In the genomic region with DNA sequence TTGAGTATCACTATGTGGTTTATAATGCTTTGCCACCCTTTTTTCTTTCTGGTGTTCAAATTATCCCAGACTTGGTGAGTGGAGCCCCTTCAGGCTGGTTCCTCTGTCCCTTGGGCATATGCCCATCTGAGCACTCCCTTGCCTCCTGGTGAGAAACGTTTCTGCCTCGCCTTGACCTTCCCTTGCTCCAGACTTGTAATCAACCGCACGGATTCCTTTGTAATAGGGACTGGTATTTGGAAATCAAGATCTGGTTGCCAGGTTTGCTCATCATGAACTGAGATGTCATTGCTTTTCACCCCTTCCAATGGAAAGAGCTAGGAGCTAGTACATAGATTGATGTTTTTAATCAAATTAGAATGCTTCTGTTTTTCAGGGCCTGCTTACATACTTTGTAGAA, we compare ENCODE assay signal across 18 cellular contexts. TPM values are rescaled to one million over a fixed set of nuclear protein-coding genes. Genes with fewer than 3 reads are reported as not detected.
A peak's percentile ranks its signal among the peaks of the same experiment; 100 is the strongest.
DNase-seq lines count a peak whose midpoint lies in the region; ATAC-seq and TF ChIP-seq lines count a peak whose summit lies in the region.
"Had no signal": no experiment of that assay in that cellular context is flagged by ENCODE, and none has a peak within 500 bp of the region (broad histone marks: within the 10 kb centered on the region; RNA-seq: fewer than 3 reads in every experiment).

No MANE protein-coding gene starts in this region.

- intact Hi-C loops in heart left ventricle (cut with DNase I) (loop anchor here in 1 of 10 donors (5.0 kb wide), 1 partner anchor 37 kb away; no protein-coding TSS in a partner anchor), upper lobe of right lung (cut with DNase I) (no loop called here)
- intact Hi-C loops in activated T-helper 2 cell treated with anti-CD3 and anti-CD28 coated beads, Interferon-gamma antibody, Interleukin-2, Interleukin-4, amounts not matched to agents 10 μg/mL and 5 μg/mL and 100 μg/mL, durations not matched to agents 14 hours and 24 hours and 36 hours (cut with micrococcal nuclease) = loop anchor here (5.0 to 10.0 kb wide), 2 partner anchors 60 to 63 kb away; no protein-coding TSS in a partner anchor

- DNase-seq in cardiac muscle cell (ENCODE audit: low read depth in 1 of 2, low spot score in 1 of 2) = peak in 1 of 2 donors; percentile 39
- no peak for DNase-seq in heart left ventricle
- no peak for DNase-seq in activated T-helper 2 cell treated with anti-CD3 and anti-CD28 coated beads, Interferon-gamma antibody, Interleukin-2, Interleukin-4, amounts not matched to agents 10 μg/mL and 5 μg/mL and 100 μg/mL, durations not matched to agents 14 hours and 24 hours and 36 hours (ENCODE audit: low spot score)
- peak; percentile 2 for DNase-seq in fibroblast of the conjunctiva (ENCODE audit: low read depth)
- no peak for DNase-seq in upper lobe of right lung
- DNase-seq in GOT3 (lab: John Stamatoyannopoulos, UW) = no peak
- DNase-seq: activated CD4-positive, alpha-beta T cell treated with anti-CD3 and anti-CD28 coated beads, Interleukin-2, amount 10 ng/mL, durations not matched to agents 24 days and 14 days; activated T-cell treated with anti-CD3 and anti-CD28 coated beads for 4 hours; HFFc6; SIG-M5; T-helper 9 cell had no signal

- TF ChIP-seq CTCF in cardiac muscle cell (IDR thresholded peaks at IDR 0.05; ENCODE audit: low read depth, low read length) = no peak
- no peak for TF ChIP-seq CTCF in heart left ventricle (IDR thresholded peaks at IDR 0.05)
- TF ChIP-seq CTCF in upper lobe of right lung (IDR thresholded peaks at IDR 0.05) = no peak

- H3K4me3 Mint-ChIP-seq in activated T-helper 2 cell treated with anti-CD3 and anti-CD28 coated beads, Interferon-gamma antibody, Interleukin-2, Interleukin-4, amounts not matched to agents 10 μg/mL and 5 μg/mL and 100 μg/mL, durations not matched to agents 14 hours and 24 hours and 36 hours (ENCODE audit: low read depth) = peak overlapping the region; percentile 14
- H3K4me3 Mint-ChIP-seq: activated CD4-positive, alpha-beta T cell treated with anti-CD3 and anti-CD28 coated beads, Interleukin-2, amount 10 ng/mL, durations not matched to agents 24 days and 14 days; HFFc6; stimulated activated memory B cell treated with anti-CD40 and anti-IgM and Interleukin-4, amounts not matched to agents 10 μg/mL and 1 μg/mL and 100 μg/mL, for 72 hours; type B pancreatic cell had no signal

- ATAC-seq in heart left ventricle = no peak
- ATAC-seq in upper lobe of right lung = no peak
- no peak for ATAC-seq in GM19452 (IDR thresholded peaks at IDR 0.05; ENCODE audit: unreplicated experiment)
- no peak for ATAC-seq in GM18907 (IDR thresholded peaks at IDR 0.05; ENCODE audit: unreplicated experiment)
- ATAC-seq: stimulated activated memory B cell treated with anti-CD40 and anti-IgM and Interleukin-4, amounts not matched to agents 10 μg/mL and 1 μg/mL and 100 μg/mL, for 72 hours had no signal

- H3K27me3 Mint-ChIP-seq in activated T-helper 2 cell treated with anti-CD3 and anti-CD28 coated beads, Interferon-gamma antibody, Interleukin-2, Interleukin-4, amounts not matched to agents 10 μg/mL and 5 μg/mL and 100 μg/mL, durations not matched to agents 14 hours and 24 hours and 36 hours (ENCODE audit: low read depth) = no peaks in the 10 kb centered on the region
- H3K27me3 Mint-ChIP-seq: activated CD4-positive, alpha-beta T cell treated with anti-CD3 and anti-CD28 coated beads, Interleukin-2, amount 10 ng/mL, durations not matched to agents 24 days and 14 days; stimulated activated memory B cell treated with anti-CD40 and anti-IgM and Interleukin-4, amounts not matched to agents 10 μg/mL and 1 μg/mL and 100 μg/mL, for 72 hours; type B pancreatic cell had no signal

- H3K27me3 ChIP-seq in cardiac muscle cell = no peaks in the 10 kb centered on the region
- no peaks in the 10 kb centered on the region for H3K27me3 ChIP-seq in heart left ventricle
- no peaks in the 10 kb centered on the region for H3K27me3 ChIP-seq in upper lobe of right lung

- H3K9me3 Mint-ChIP-seq in activated T-helper 2 cell treated with anti-CD3 and anti-CD28 coated beads, Interferon-gamma antibody, Interleukin-2, Interleukin-4, amounts not matched to agents 10 μg/mL and 5 μg/mL and 100 μg/mL, durations not matched to agents 14 hours and 24 hours and 36 hours = no peaks in the 10 kb centered on the region
- H3K9me3 Mint-ChIP-seq: activated CD4-positive, alpha-beta T cell treated with anti-CD3 and anti-CD28 coated beads, Interleukin-2, amount 10 ng/mL, durations not matched to agents 24 days and 14 days; HFFc6; stimulated activated memory B cell treated with anti-CD40 and anti-IgM and Interleukin-4, amounts not matched to agents 10 μg/mL and 1 μg/mL and 100 μg/mL, for 72 hours; type B pancreatic cell had no signal

- no peak for TF ChIP-seq POLR2A in heart left ventricle (IDR thresholded peaks at IDR 0.05)

- 51 to 58% (median 56%) methylated on average over 4 of the region's 4 CpGs for WGBS in heart left ventricle, 4 donors

- no peak overlapping the region for H3K4me3 ChIP-seq in cardiac muscle cell
- H3K4me3 ChIP-seq in heart left ventricle = no peak overlapping the region
- no peak overlapping the region for H3K4me3 ChIP-seq in upper lobe of right lung
- H3K4me3 ChIP-seq: A549, coronary artery, smooth muscle cell had no signal

- H3K27ac ChIP-seq in cardiac muscle cell (peak overlapping the region; percentile 26), heart left ventricle (peak overlapping the region in 3 of 12 donors; percentile 25 to 69 (median 60)), upper lobe of right lung (peak overlapping the region; percentile 14)
- H3K27ac ChIP-seq: A549, coronary artery had no signal

- H3K4me1 ChIP-seq in cardiac muscle cell (ENCODE audit: low read depth) = peaks cover 22% of the 10 kb centered on the region
- peaks cover 13 to 91% (median 79%) of the 10 kb centered on the region in 12 donors for H3K4me1 ChIP-seq in heart left ventricle
- H3K4me1 ChIP-seq in upper lobe of right lung = peaks cover 66% of the 10 kb centered on the region
- H3K4me1 ChIP-seq: A549 had no signal

- H3K36me3 ChIP-seq in cardiac muscle cell = no peaks in the 10 kb centered on the region
- H3K36me3 ChIP-seq in heart left ventricle = no peaks in the 10 kb centered on the region
- no peaks in the 10 kb centered on the region for H3K36me3 ChIP-seq in upper lobe of right lung

- peaks cover 49% of the 10 kb centered on the region for H3K4me1 Mint-ChIP-seq in activated T-helper 2 cell treated with anti-CD3 and anti-CD28 coated beads, Interferon-gamma antibody, Interleukin-2, Interleukin-4, amounts not matched to agents 10 μg/mL and 5 μg/mL and 100 μg/mL, durations not matched to agents 14 hours and 24 hours and 36 hours (ENCODE audit: low read depth)

- H3K9me3 ChIP-seq in cardiac muscle cell (ENCODE audit: low read depth) = no peaks in the 10 kb centered on the region
- H3K9me3 ChIP-seq in heart left ventricle = no peaks in the 10 kb centered on the region
- H3K9me3 ChIP-seq in upper lobe of right lung = no peaks in the 10 kb centered on the region
- H3K9me3 ChIP-seq: A549 had no signal

- peaks cover 29% of the 10 kb centered on the region for H3K36me3 Mint-ChIP-seq in activated T-helper 2 cell treated with anti-CD3 and anti-CD28 coated beads, Interferon-gamma antibody, Interleukin-2, Interleukin-4, amounts not matched to agents 10 μg/mL and 5 μg/mL and 100 μg/mL, durations not matched to agents 14 hours and 24 hours and 36 hours (ENCODE audit: low read depth)

- H3K27ac Mint-ChIP-seq in activated T-helper 2 cell treated with anti-CD3 and anti-CD28 coated beads, Interferon-gamma antibody, Interleukin-2, Interleukin-4, amounts not matched to agents 10 μg/mL and 5 μg/mL and 100 μg/mL, durations not matched to agents 14 hours and 24 hours and 36 hours = no peak overlapping the region
- H3K27ac Mint-ChIP-seq: activated CD4-positive, alpha-beta T cell treated with anti-CD3 and anti-CD28 coated beads, Interleukin-2, amount 10 ng/mL, durations not matched to agents 24 days and 14 days; HFFc6; stimulated activated memory B cell treated with anti-CD40 and anti-IgM and Interleukin-4, amounts not matched to agents 10 μg/mL and 1 μg/mL and 100 μg/mL, for 72 hours; type B pancreatic cell had no signal

RNA-seq across cellular contexts. Expression of gene SEC14L1, which starts 43.7 kb away (rescaled TPM):
- total RNA-seq in cardiac muscle cell (25.5 and 26.0 TPM in 2 replicates), heart left ventricle (100 to 1,000 TPM in 1 of 9 donors, 10 to 100 TPM in 8; 43.6 to 116 (median 53.7) TPM), upper lobe of right lung (144 TPM)
- polyA plus RNA-seq in cardiac muscle cell (30.0 and 32.4 TPM in 2 replicates), heart left ventricle (10 to 100 TPM; 26.6 to 69.5 TPM)
- 90.5 and 92.2 TPM in 2 replicates for total RNA-seq in activated T-helper 2 cell treated with anti-CD3 and anti-CD28 coated beads, Interferon-gamma antibody, Interleukin-2, Interleukin-4, amounts not matched to agents 10 μg/mL and 5 μg/mL and 100 μg/mL, durations not matched to agents 14 hours and 24 hours and 36 hours
